ENCODE assay signal across 10 cellular contexts in genomic region chr17:48995871-48996695, GRCh38. TPM values are rescaled to one million over a fixed set of nuclear protein-coding genes. Genes with fewer than 3 reads are reported as not detected.
DNase-seq lines count a peak whose midpoint lies in the region; ATAC-seq and TF ChIP-seq lines count a peak whose summit lies in the region.
"Had no signal": no experiment of that assay in that cellular context is flagged by ENCODE, and none has a peak within 500 bp of the region (broad histone marks: within the 10 kb centered on the region; RNA-seq: fewer than 3 reads in every experiment).

No MANE protein-coding gene starts in this region.

- peaks cover 31% of the 10 kb centered on the region for H3K4me1 ChIP-seq in ES-I3 (ENCODE audit: insufficient read depth, low read length)
- H3K4me1 ChIP-seq in tibial nerve: peaks cover 0 to 35% (median 23%) of the 10 kb centered on the region in 4 donors
- peaks cover 0 to 7% of the 10 kb centered on the region in 2 donors for H3K4me1 ChIP-seq in uterus

- no peaks in the 10 kb centered on the region for H3K9me3 ChIP-seq in ES-I3 (ENCODE audit: control insufficient read depth, insufficient read depth, low read length)
- no peaks in the 10 kb centered on the region for H3K9me3 ChIP-seq in MG63
- H3K9me3 ChIP-seq in tibial nerve: no peaks in the 10 kb centered on the region
- H3K9me3 ChIP-seq in uterus: peaks cover 0 to 2% of the 10 kb centered on the region in 2 donors
- H3K9me3 ChIP-seq: upper lobe of left lung had no signal

- peaks cover 79% of the 10 kb centered on the region for H3K27me3 ChIP-seq in MG63
- H3K27me3 ChIP-seq in tibial nerve: peaks cover 0 to 100% of the 10 kb centered on the region in 2 donors
- H3K27me3 ChIP-seq in uterus: peaks cover 42 to 99% of the 10 kb centered on the region in 2 donors

- intact Hi-C loops in uterus (cut with DNase I; ENCODE audit: low total_unique reads): no loop called here

- H3K36me3 ChIP-seq in ES-I3 (ENCODE audit: insufficient read depth, low read length) (no peaks in the 10 kb centered on the region), MG63 (no peaks in the 10 kb centered on the region), tibial nerve (no peaks in the 10 kb centered on the region), uterus (no peaks in the 10 kb centered on the region)
- H3K36me3 ChIP-seq: upper lobe of left lung had no signal

- DNase-seq in MG63 (peak; percentile 28), naive B cell (peak; percentile 14), foreskin melanocyte (no peak), tibial nerve (ENCODE audit: low spot score in 2 of 2) (no peak), uterus (no peak)
- peak; percentile 20 for DNase-seq in activated naive CD8-positive, alpha-beta T cell treated with anti-CD3 and anti-CD28 coated beads for 36 hours
- DNase-seq: kidney glomerular epithelial cell had no signal

- no peaks in the 10 kb centered on the region for H3K36me3 Mint-ChIP-seq in activated naive CD8-positive, alpha-beta T cell treated with anti-CD3 and anti-CD28 coated beads for 36 hours
- peaks cover 0 to 8% of the 10 kb centered on the region in 2 donors for H3K36me3 Mint-ChIP-seq in naive B cell

- ATAC-seq in naive B cell (ENCODE audit: low read depth in 2 of 2): peak; percentile 41 to 53
- ATAC-seq in HG03342 (IDR thresholded peaks at IDR 0.05; ENCODE audit: unreplicated experiment): no peak

- H3K4me3 ChIP-seq in MG63 (peak overlapping the region; percentile 23), tibial nerve (no peak overlapping the region), uterus (no peak overlapping the region)

- no peak overlapping the region for H3K27ac Mint-ChIP-seq in activated naive CD8-positive, alpha-beta T cell treated with anti-CD3 and anti-CD28 coated beads for 36 hours
- H3K27ac Mint-ChIP-seq in naive B cell: peak overlapping the region in 3 of 6 donors; percentile 39 to 95 (median 88)

- H3K4me1 Mint-ChIP-seq in activated naive CD8-positive, alpha-beta T cell treated with anti-CD3 and anti-CD28 coated beads for 36 hours: peaks cover 15% of the 10 kb centered on the region
- H3K4me1 Mint-ChIP-seq in naive B cell: peaks cover 17 to 39% (median 30%) of the 10 kb centered on the region in 3 donors

- peaks cover 95% of the 10 kb centered on the region for H3K27me3 Mint-ChIP-seq in activated naive CD8-positive, alpha-beta T cell treated with anti-CD3 and anti-CD28 coated beads for 36 hours
- H3K27me3 Mint-ChIP-seq in naive B cell: peaks cover 66 to 84% (median 70%) of the 10 kb centered on the region in 3 donors

- H3K27ac ChIP-seq in tibial nerve: no peak overlapping the region
- H3K27ac ChIP-seq in uterus: no peak overlapping the region
- H3K27ac ChIP-seq: upper lobe of left lung had no signal

- peak overlapping the region; percentile 65 for H3K4me3 Mint-ChIP-seq in activated naive CD8-positive, alpha-beta T cell treated with anti-CD3 and anti-CD28 coated beads for 36 hours
- peak overlapping the region; percentile 74 to 93 (median 86) for H3K4me3 Mint-ChIP-seq in naive B cell

- WGBS in tibial nerve, 2 donors: 2 to 3% methylated on average over 14 to 67 of the region's 77 CpGs

- no peak for TF ChIP-seq POLR2A in tibial nerve (IDR thresholded peaks at IDR 0.05)
- TF ChIP-seq POLR2A in uterus (IDR thresholded peaks at IDR 0.05): no peak

- H3K9me3 Mint-ChIP-seq in activated naive CD8-positive, alpha-beta T cell treated with anti-CD3 and anti-CD28 coated beads for 36 hours: peaks cover 3% of the 10 kb centered on the region
- peaks cover 0 to 7% (median 0%) of the 10 kb centered on the region in 7 donors for H3K9me3 Mint-ChIP-seq in naive B cell

- no peak for TF ChIP-seq CTCF in tibial nerve (IDR thresholded peaks at IDR 0.05)
- no peak for TF ChIP-seq CTCF in uterus (IDR thresholded peaks at IDR 0.05)

- peak in 1 of 2 donors; percentile 75 for TF ChIP-seq EP300 in tibial nerve (IDR thresholded peaks at IDR 0.05)

- peak overlapping the region; percentile 92 for H3K9ac ChIP-seq in ES-I3 (ENCODE audit: low read depth, low read length)

RNA-seq across cellular contexts. Expression of gene IGF2BP1, which starts 1.1 kb away (rescaled TPM):
- total RNA-seq in MG63 (2014; rRNA removed; shearing (Covaris generic); ENCODE audit: low replicate concordance): 0.52 and 0.95 TPM in 2 replicates
- 1 to 10 TPM; 1.1 to 1.3 TPM for total RNA-seq in activated naive CD8-positive, alpha-beta T cell treated with anti-CD3 and anti-CD28 coated beads for 36 hours
- not detected for polyA plus RNA-seq in naive B cell (ENCODE audit: low read depth in 6 of 6)
- total RNA-seq in tibial nerve: not detected
- total RNA-seq in uterus: 1 to 10 TPM in 1 of 4 donors, under 1 TPM in 1, not detected in 2; under 0.01 to 1.8 TPM

RNA-seq across cellular contexts. Expression of gene GIP, which starts 27.7 kb away (rescaled TPM):
- not detected in 2 replicates for total RNA-seq in MG63 (2014; rRNA removed; shearing (Covaris generic); ENCODE audit: low replicate concordance)
- total RNA-seq in activated naive CD8-positive, alpha-beta T cell treated with anti-CD3 and anti-CD28 coated beads for 36 hours: not detected
- not detected for polyA plus RNA-seq in naive B cell (ENCODE audit: low read depth in 6 of 6)
- not detected for total RNA-seq in tibial nerve
- not detected for total RNA-seq in uterus
- total RNA-seq: upper lobe of left lung had no signal

RNA-seq across cellular contexts. Expression of gene SNF8, which starts 51.4 kb away (rescaled TPM):
- 266 and 293 TPM in 2 replicates for total RNA-seq in MG63 (2014; rRNA removed; shearing (Covaris generic); ENCODE audit: low replicate concordance)
- 100 to 1,000 TPM; 127 to 134 TPM for total RNA-seq in activated naive CD8-positive, alpha-beta T cell treated with anti-CD3 and anti-CD28 coated beads for 36 hours
- polyA plus RNA-seq in naive B cell (ENCODE audit: low read depth in 6 of 6): 100 to 1,000 TPM in 4 of 6 donors, 10 to 100 TPM in 2; 92.4 to 140 (median 108) TPM
- total RNA-seq in tibial nerve (100 to 1,000 TPM in 1 of 4 donors, 10 to 100 TPM in 3; 36.9 to 107 (median 75.6) TPM), uterus (10 to 100 TPM in 3 of 4 donors, 1 to 10 TPM in 1; 6.9 to 64.6 (median 38.4) TPM)

Comparison
In these comparisons a context has a peak if more than half of its experiments do, and no peak if none do; other contexts are left out.
1. DNase-seq: peak in MG63 (single experiment), activated naive CD8-positive, alpha-beta T cell treated with anti-CD3 and anti-CD28 coated beads for 36 hours (single experiment) and naive B cell (single experiment); none in foreskin melanocyte (single experiment), tibial nerve (0 of 2) and uterus (0 of 2).